In genomic region chr19:57664269-57665127, GRCh38 we compare ENCODE assay signal across 8 cellular contexts. TPM values are rescaled to one million over a fixed set of nuclear protein-coding genes. Genes with fewer than 3 reads are reported as not detected.
A peak's percentile ranks its signal among the peaks of the same experiment; 100 is the strongest.
DNase-seq lines count a peak whose midpoint lies in the region; ATAC-seq, FAIRE-seq and TF ChIP-seq lines count a peak whose summit lies in the region.

No MANE protein-coding gene starts in this region.

- no peaks in the 10 kb centered on the region for H3K9me3 ChIP-seq in right atrium auricular region
- H3K9me3 ChIP-seq in pancreas: no peaks in the 10 kb centered on the region

- peaks cover 0 to 8% of the 10 kb centered on the region in 2 donors for H3K4me1 ChIP-seq in right atrium auricular region
- H3K4me1 ChIP-seq in pancreas: no peaks in the 10 kb centered on the region

- ATAC-seq in pancreas (peak; percentile 70 to 96 (median 85)), GM19395 (IDR thresholded peaks at IDR 0.05; ENCODE audit: unreplicated experiment) (no peak), GM18870 (IDR thresholded peaks at IDR 0.05; ENCODE audit: unreplicated experiment) (no peak), GM18867 (IDR thresholded peaks at IDR 0.05; ENCODE audit: unreplicated experiment) (no peak)

- no peak for FAIRE-seq in pancreas (lab: Jason Lieb, UNC)

- intact Hi-C loops in pancreas (cut with DNase I): no loop called here

- WGBS in pancreas, 2 donors: 2 to 4% methylated on average over 43 to 64 of the region's 64 CpGs

- DNase-seq in GM10266 (ENCODE audit: extremely low spot score) (peak; percentile 42), NCI-H2171 (lab: John Stamatoyannopoulos, UW) (peak; percentile 13), astrocyte of the hippocampus (ENCODE audit: low read depth, low spot score) (peak; percentile 78), right atrium auricular region (ENCODE audit: low spot score) (peak; percentile 60), pancreas (peak; percentile 11 to 70 (median 34))

- H3K27me3 ChIP-seq in right atrium auricular region: no peaks in the 10 kb centered on the region
- H3K27me3 ChIP-seq in pancreas: peaks cover 0 to 4% (median 0%) of the 10 kb centered on the region in 4 donors

- H3K4me3 ChIP-seq in right atrium auricular region: peak overlapping the region; percentile 40 to 68
- peak overlapping the region; percentile 27 to 53 (median 38) for H3K4me3 ChIP-seq in pancreas

- H3K27ac ChIP-seq in right atrium auricular region (peak overlapping the region; percentile 82), pancreas (peak overlapping the region in 1 of 4 donors; percentile 16)

- TF ChIP-seq CTCF in GM10266 (IDR thresholded peaks at IDR 0.05; ENCODE audit: control insufficient read depth, insufficient read depth, low read depth, missing control alignments): no peak
- TF ChIP-seq CTCF in right atrium auricular region (IDR thresholded peaks at IDR 0.05): no peak
- TF ChIP-seq CTCF in pancreas (IDR thresholded peaks at IDR 0.05): no peak

- H3K36me3 ChIP-seq in right atrium auricular region (no peaks in the 10 kb centered on the region), pancreas (no peaks in the 10 kb centered on the region)

RNA-seq across cellular contexts. Expression of gene ZSCAN4, which starts 4.2 kb away (rescaled TPM):
- total RNA-seq in right atrium auricular region: under 1 TPM in 1 of 2 donors, not detected in 1; 0.24 TPM
- under 1 TPM in 1 of 6 donors, not detected in 5; 0.09 TPM for total RNA-seq in pancreas
- under 1 TPM in 1 of 2 donors, not detected in 1; 0.05 TPM for polyA plus RNA-seq in pancreas

RNA-seq across cellular contexts. Expression of gene ZNF551, which starts 17.3 kb away (rescaled TPM):
- 1 to 10 TPM; 3.0 to 5.1 TPM for total RNA-seq in right atrium auricular region
- total RNA-seq in pancreas: 1 to 10 TPM; 2.2 to 3.2 (median 2.5) TPM
- 1 to 10 TPM; 1.1 to 1.5 TPM for polyA plus RNA-seq in pancreas

RNA-seq across cellular contexts. Expression of gene ZNF211, which starts 31.5 kb away (rescaled TPM):
- 1 to 10 TPM; 8.8 to 9.7 TPM for total RNA-seq in right atrium auricular region
- total RNA-seq in pancreas: 1 to 10 TPM; 2.1 to 8.6 (median 4.4) TPM
- 10 to 100 TPM in 1 of 2 donors, 1 to 10 TPM in 1; 6.0 to 14.3 TPM for polyA plus RNA-seq in pancreas

RNA-seq across cellular contexts. Expression of gene ZNF154, which starts 44.5 kb away (rescaled TPM):
- total RNA-seq in right atrium auricular region (1 to 10 TPM; 2.8 to 3.3 TPM), pancreas (1 to 10 TPM; 1.5 to 4.6 (median 2.3) TPM)
- polyA plus RNA-seq in pancreas: 1 to 10 TPM; 3.1 to 3.4 TPM

RNA-seq across cellular contexts. Expression of gene ZNF134, which starts 50.5 kb away (rescaled TPM):
- total RNA-seq in right atrium auricular region (10 to 100 TPM; 11.5 to 14.1 TPM), pancreas (1 to 10 TPM; 4.5 to 9.8 (median 5.8) TPM)
- 1 to 10 TPM; 2.3 to 7.1 TPM for polyA plus RNA-seq in pancreas

Comparison
In these comparisons a context has a peak if more than half of its experiments do, and no peak if none do; other contexts are left out.
1. DNase-seq: peak in every context shown above with its lines; median percentile 78 in astrocyte of the hippocampus; 60 in right atrium auricular region; 42 in GM10266; 34 in pancreas; 13 in NCI-H2171.
2. ATAC-seq: peak in pancreas (4 of 4); none in GM19395 (single experiment), GM18870 (single experiment) and GM18867 (single experiment).